Comparison of ENCODE assay signal across 1 cellular context in genomic region chr7:55965805-55966421, GRCh38.
A peak's percentile ranks its signal among the peaks of the same experiment; 100 is the strongest.
TF ChIP-seq lines count a peak whose summit lies in the region.

No MANE protein-coding gene starts in this region.

TF ChIP-seq in SK-N-SH, 30 proteins besides CTCF, POLR2A, EP300 and RAD21 (continued from another document):
- TF ChIP-seq FOXJ3 (CRISPR knock-in tag; IDR thresholded peaks at IDR 0.05) (no peak), RCOR1 (IDR thresholded peaks at IDR 0.05; ENCODE audit: low read length) (no peak), TEAD4 (IDR thresholded peaks at IDR 0.05; ENCODE audit: borderline replicate concordance, insufficient read depth) (no peak), SIN3A (IDR thresholded peaks at IDR 0.05; ENCODE audit: borderline replicate concordance, low read depth, low read length) (0 out of 2 replicates have a peak, but pooled peaks have one; percentile 54), PBX3 (IDR thresholded peaks at IDR 0.05) (peak; percentile 92), CHD2 (IDR thresholded peaks at IDR 0.05; ENCODE audit: low read length, partially characterized antibody) (no peak), JUND (IDR thresholded peaks at IDR 0.05) (peak; percentile 79), RXRA (IDR thresholded peaks at IDR 0.05; ENCODE audit: borderline replicate concordance, low read depth) (no peak), FOSL2 (IDR thresholded peaks at IDR 0.05; ENCODE audit: borderline replicate concordance, low read depth) (peak; percentile 79), EZH2phosphoT487 (IDR thresholded peaks at IDR 0.05; ENCODE audit: borderline replicate concordance, low read depth) (no peak)
- TF ChIP-seq, protein P1, sequence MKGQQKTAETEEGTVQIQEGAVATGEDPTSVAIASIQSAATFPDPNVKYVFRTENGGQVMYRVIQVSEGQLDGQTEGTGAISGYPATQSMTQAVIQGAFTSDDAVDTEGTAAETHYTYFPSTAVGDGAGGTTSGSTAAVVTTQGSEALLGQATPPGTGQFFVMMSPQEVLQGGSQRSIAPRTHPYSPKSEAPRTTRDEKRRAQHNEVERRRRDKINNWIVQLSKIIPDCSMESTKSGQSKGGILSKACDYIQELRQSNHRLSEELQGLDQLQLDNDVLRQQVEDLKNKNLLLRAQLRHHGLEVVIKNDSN (IDR thresholded peaks at IDR 0.05; ENCODE audit: borderline replicate concordance, low read depth): no peak
- TF ChIP-seq, protein P2, sequence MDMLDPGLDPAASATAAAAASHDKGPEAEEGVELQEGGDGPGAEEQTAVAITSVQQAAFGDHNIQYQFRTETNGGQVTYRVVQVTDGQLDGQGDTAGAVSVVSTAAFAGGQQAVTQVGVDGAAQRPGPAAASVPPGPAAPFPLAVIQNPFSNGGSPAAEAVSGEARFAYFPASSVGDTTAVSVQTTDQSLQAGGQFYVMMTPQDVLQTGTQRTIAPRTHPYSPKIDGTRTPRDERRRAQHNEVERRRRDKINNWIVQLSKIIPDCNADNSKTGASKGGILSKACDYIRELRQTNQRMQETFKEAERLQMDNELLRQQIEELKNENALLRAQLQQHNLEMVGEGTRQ (IDR thresholded peaks at IDR 0.05; ENCODE audit: borderline replicate concordance, low read depth, low read length): no peak
TF ChIP-seq in SK-N-SH: peak in this region for 8.
